ENCODE assay signal across 1 cellular context in the genomic region with DNA sequence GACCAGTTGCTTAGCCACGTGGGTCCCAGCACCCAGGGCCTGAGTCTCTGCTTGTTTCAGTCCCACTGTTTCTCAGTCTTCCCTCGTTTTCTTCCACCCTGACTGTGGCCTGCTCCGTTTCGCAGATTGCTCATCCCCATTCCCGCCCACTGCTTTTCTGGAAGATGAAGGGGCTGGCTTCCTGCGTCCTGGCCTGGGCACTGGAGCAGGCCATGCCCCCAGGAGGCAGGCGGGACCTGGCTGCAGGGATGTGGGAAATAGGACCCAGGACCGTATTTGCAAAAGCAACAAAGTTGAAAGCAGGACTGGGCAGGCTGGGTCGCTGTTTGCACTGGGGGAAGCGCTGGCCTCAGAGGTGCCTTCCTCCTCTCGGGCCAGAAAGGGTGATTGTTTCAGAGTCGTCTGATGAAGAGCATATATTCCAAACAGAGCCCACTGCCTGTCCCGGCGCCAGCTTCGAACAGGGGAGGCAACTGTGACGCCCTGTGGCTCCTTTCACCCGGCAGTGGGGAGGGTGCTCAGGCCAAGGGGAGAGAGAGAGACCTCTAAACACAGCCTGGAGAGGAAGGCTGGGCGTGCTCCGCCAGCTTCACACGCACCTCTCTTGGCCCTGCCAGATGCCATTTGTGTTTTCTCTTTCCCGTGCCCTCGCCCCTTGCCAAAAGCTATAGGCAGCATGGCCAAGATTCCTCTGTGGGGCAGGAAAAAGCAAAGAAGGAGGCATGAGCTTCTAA.
TF ChIP-seq lines count a peak whose summit lies in the region.

No MANE protein-coding gene starts in this region.

TF ChIP-seq in HepG2, 621 proteins besides CTCF, POLR2A, EP300 and RAD21 (continued from another document and continues in another):
- peak; percentile 80; the same call in 1 of the 2 replicates for TF ChIP-seq POGK (CRISPR knock-in tag; conservative IDR thresholded peaks at IDR 0.05)
- 0 out of 2 replicates have a peak, but pooled peaks have one; percentile 15 for TF ChIP-seq JUND (CRISPR knock-in tag; IDR thresholded peaks at IDR 0.05)
- peak; percentile 52; the same call in 1 of the 2 replicates for TF ChIP-seq SMYD3 (CRISPR knock-in tag; IDR thresholded peaks at IDR 0.05)
- no peak for TF ChIP-seq ZFP36 (IDR thresholded peaks at IDR 0.05; ENCODE audit: borderline replicate concordance, low read depth, low read length, partially characterized antibody)
- TF ChIP-seq ZGPAT (CRISPR knock-in tag; IDR thresholded peaks at IDR 0.05), result peak; percentile 66; the same call in 1 of the 2 replicates
- TF ChIP-seq ZNF891 (CRISPR knock-in tag; IDR thresholded peaks at IDR 0.05), result peak; percentile 68
- TF ChIP-seq TARDBP (CRISPR knock-in tag; IDR thresholded peaks at IDR 0.05), result peak; percentile 88
- TF ChIP-seq ZBTB3 (CRISPR knock-in tag; IDR thresholded peaks at IDR 0.05; ENCODE audit: borderline replicate concordance, low read depth), result 0 out of 2 replicates have a peak, but pooled peaks have one; percentile 75
- peak; percentile 36; the same call in 1 of the 2 replicates for TF ChIP-seq ZNF607 (CRISPR knock-in tag; IDR thresholded peaks at IDR 0.05; ENCODE audit: borderline replicate concordance)
- TF ChIP-seq ZNF143 (CRISPR knock-in tag; IDR thresholded peaks at IDR 0.05), result 0 out of 2 replicates have a peak, but pooled peaks have one; percentile 28
- TF ChIP-seq ZNF34 (CRISPR knock-in tag; IDR thresholded peaks at IDR 0.05; ENCODE audit: borderline replicate concordance), result 0 out of 2 replicates have a peak, but pooled peaks have one; percentile 57
- TF ChIP-seq ZNF160 (CRISPR knock-in tag; IDR thresholded peaks at IDR 0.05), result 0 out of 2 replicates have a peak, but pooled peaks have one; percentile 50
- TF ChIP-seq PAXIP1 (CRISPR knock-in tag; conservative IDR thresholded peaks at IDR 0.05), result peak; percentile 74
- TF ChIP-seq CHD2 (IDR thresholded peaks at IDR 0.05; ENCODE audit: low read depth, low read length), result peak; percentile 36; the same call in 1 of the 2 replicates
- 0 out of 2 replicates have a peak, but pooled peaks have one; percentile 59 for TF ChIP-seq ZNF510 (CRISPR knock-in tag; IDR thresholded peaks at IDR 0.05; ENCODE audit: low read depth)
- no peak; the same call in 1 of the 2 replicates for TF ChIP-seq ZNF451 (CRISPR knock-in tag; IDR thresholded peaks at IDR 0.05)
- TF ChIP-seq KAT8 (CRISPR knock-in tag; IDR thresholded peaks at IDR 0.05), result peak; percentile 30; the same call in 1 of the 2 replicates
- TF ChIP-seq, protein P1, sequence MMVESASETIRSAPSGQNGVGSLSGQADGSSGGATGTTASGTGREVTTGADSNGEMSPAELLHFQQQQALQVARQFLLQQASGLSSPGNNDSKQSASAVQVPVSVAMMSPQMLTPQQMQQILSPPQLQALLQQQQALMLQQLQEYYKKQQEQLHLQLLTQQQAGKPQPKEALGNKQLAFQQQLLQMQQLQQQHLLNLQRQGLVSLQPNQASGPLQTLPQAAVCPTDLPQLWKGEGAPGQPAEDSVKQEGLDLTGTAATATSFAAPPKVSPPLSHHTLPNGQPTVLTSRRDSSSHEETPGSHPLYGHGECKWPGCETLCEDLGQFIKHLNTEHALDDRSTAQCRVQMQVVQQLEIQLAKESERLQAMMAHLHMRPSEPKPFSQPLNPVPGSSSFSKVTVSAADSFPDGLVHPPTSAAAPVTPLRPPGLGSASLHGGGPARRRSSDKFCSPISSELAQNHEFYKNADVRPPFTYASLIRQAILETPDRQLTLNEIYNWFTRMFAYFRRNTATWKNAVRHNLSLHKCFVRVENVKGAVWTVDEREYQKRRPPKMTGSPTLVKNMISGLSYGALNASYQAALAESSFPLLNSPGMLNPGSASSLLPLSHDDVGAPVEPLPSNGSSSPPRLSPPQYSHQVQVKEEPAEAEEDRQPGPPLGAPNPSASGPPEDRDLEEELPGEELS (CRISPR knock-in tag; IDR thresholded peaks at IDR 0.05), result peak; percentile 82; the same call in 1 of the 2 replicates
- 0 out of 2 replicates have a peak, but pooled peaks have one; percentile 61 for TF ChIP-seq ZNF101 (CRISPR knock-in tag; IDR thresholded peaks at IDR 0.05; ENCODE audit: borderline replicate concordance, low read depth)
- peak; percentile 30; the same call in 1 of the 2 replicates for TF ChIP-seq SPEN (CRISPR knock-in tag; IDR thresholded peaks at IDR 0.05; ENCODE audit: low read depth)
- TF ChIP-seq KDM2A (CRISPR knock-in tag; IDR thresholded peaks at IDR 0.05; ENCODE audit: borderline replicate concordance, low read depth), result peak; percentile 70
- 0 out of 2 replicates have a peak, but pooled peaks have one; percentile 28 for TF ChIP-seq HMG20B (CRISPR knock-in tag; conservative IDR thresholded peaks at IDR 0.05)
- TF ChIP-seq DR1 (CRISPR knock-in tag; IDR thresholded peaks at IDR 0.05), result peak; percentile 68; the same call in 1 of the 2 replicates
- TF ChIP-seq, protein P2, sequence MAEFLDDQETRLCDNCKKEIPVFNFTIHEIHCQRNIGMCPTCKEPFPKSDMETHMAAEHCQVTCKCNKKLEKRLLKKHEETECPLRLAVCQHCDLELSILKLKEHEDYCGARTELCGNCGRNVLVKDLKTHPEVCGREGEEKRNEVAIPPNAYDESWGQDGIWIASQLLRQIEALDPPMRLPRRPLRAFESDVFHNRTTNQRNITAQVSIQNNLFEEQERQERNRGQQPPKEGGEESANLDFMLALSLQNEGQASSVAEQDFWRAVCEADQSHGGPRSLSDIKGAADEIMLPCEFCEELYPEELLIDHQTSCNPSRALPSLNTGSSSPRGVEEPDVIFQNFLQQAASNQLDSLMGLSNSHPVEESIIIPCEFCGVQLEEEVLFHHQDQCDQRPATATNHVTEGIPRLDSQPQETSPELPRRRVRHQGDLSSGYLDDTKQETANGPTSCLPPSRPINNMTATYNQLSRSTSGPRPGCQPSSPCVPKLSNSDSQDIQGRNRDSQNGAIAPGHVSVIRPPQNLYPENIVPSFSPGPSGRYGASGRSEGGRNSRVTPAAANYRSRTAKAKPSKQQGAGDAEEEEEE (CRISPR knock-in tag; IDR thresholded peaks at IDR 0.05; ENCODE audit: borderline replicate concordance), result no peak
- no peak; the same call in 1 of the 2 replicates for TF ChIP-seq HNF4G (IDR thresholded peaks at IDR 0.05; ENCODE audit: borderline replicate concordance, low read depth, low read length)
- TF ChIP-seq HNF4G (CRISPR knock-in tag; IDR thresholded peaks at IDR 0.05; ENCODE audit: borderline replicate concordance, low read depth), result peak; percentile 59; the same call in 1 of the 2 replicates
- TF ChIP-seq NCOA2 (CRISPR knock-in tag; IDR thresholded peaks at IDR 0.05), result peak; percentile 72
- peak; percentile 79 for TF ChIP-seq MED1 (CRISPR knock-in tag; IDR thresholded peaks at IDR 0.05)
- peak; percentile 42; the same call in 1 of the 2 replicates for TF ChIP-seq KMT2B (CRISPR knock-in tag; IDR thresholded peaks at IDR 0.05)
- TF ChIP-seq, protein P3, sequence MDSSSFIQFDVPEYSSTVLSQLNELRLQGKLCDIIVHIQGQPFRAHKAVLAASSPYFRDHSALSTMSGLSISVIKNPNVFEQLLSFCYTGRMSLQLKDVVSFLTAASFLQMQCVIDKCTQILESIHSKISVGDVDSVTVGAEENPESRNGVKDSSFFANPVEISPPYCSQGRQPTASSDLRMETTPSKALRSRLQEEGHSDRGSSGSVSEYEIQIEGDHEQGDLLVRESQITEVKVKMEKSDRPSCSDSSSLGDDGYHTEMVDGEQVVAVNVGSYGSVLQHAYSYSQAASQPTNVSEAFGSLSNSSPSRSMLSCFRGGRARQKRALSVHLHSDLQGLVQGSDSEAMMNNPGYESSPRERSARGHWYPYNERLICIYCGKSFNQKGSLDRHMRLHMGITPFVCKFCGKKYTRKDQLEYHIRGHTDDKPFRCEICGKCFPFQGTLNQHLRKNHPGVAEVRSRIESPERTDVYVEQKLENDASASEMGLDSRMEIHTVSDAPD (CRISPR knock-in tag; IDR thresholded peaks at IDR 0.05), result peak; percentile 66
- TF ChIP-seq YEATS2 (CRISPR knock-in tag; IDR thresholded peaks at IDR 0.05; ENCODE audit: borderline replicate concordance), result no peak
- TF ChIP-seq, protein P4, sequence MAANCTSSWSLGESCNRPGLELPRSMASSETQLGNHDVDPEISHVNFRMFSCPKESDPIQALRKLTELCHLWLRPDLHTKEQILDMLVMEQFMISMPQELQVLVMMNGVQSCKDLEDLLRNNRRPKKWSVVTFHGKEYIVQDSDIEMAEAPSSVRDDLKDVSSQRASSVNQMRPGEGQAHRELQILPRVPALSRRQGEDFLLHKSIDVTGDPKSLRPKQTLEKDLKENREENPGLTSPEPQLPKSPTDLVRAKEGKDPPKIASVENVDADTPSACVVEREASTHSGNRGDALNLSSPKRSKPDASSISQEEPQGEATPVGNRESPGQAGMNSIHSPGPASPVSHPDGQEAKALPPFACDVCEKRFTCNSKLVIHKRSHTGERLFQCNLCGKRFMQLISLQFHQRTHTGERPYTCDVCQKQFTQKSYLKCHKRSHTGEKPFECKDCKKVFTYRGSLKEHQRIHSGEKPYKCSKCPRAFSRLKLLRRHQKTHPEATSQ (CRISPR knock-in tag; IDR thresholded peaks at IDR 0.05; ENCODE audit: borderline replicate concordance), result peak; percentile 42; the same call in 1 of the 2 replicates
- TF ChIP-seq PHF21A (CRISPR knock-in tag; IDR thresholded peaks at IDR 0.05), result peak; percentile 98
- peak; percentile 25; the same call in 1 of the 2 replicates for TF ChIP-seq NR2F2 (IDR thresholded peaks at IDR 0.05; ENCODE audit: borderline replicate concordance, low read depth)
- TF ChIP-seq, protein P5, sequence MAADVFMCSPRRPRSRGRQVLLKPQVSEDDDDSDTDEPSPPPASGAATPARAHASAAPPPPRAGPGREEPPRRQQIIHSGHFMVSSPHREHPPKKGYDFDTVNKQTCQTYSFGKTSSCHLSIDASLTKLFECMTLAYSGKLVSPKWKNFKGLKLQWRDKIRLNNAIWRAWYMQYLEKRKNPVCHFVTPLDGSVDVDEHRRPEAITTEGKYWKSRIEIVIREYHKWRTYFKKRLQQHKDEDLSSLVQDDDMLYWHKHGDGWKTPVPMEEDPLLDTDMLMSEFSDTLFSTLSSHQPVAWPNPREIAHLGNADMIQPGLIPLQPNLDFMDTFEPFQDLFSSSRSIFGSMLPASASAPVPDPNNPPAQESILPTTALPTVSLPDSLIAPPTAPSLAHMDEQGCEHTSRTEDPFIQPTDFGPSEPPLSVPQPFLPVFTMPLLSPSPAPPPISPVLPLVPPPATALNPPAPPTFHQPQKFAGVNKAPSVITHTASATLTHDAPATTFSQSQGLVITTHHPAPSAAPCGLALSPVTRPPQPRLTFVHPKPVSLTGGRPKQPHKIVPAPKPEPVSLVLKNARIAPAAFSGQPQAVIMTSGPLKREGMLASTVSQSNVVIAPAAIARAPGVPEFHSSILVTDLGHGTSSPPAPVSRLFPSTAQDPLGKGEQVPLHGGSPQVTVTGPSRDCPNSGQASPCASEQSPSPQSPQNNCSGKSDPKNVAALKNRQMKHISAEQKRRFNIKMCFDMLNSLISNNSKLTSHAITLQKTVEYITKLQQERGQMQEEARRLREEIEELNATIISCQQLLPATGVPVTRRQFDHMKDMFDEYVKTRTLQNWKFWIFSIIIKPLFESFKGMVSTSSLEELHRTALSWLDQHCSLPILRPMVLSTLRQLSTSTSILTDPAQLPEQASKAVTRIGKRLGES (CRISPR knock-in tag; IDR thresholded peaks at IDR 0.05; ENCODE audit: borderline replicate concordance), result no peak
- TF ChIP-seq ZNF761 (CRISPR knock-in tag; conservative IDR thresholded peaks at IDR 0.05), result 0 out of 2 replicates have a peak, but pooled peaks have one; percentile 84
